Comparison of ENCODE assay signal across 8 cellular contexts in genomic region chr10:88991161-88991899, GRCh38. TPM values are rescaled to one million over a fixed set of nuclear protein-coding genes. Genes with fewer than 3 reads are reported as not detected.
DNase-seq lines count a peak whose midpoint lies in the region; ATAC-seq and TF ChIP-seq lines count a peak whose summit lies in the region.

No MANE protein-coding gene starts in this region.

- H3K4me3 ChIP-seq in PC-3 (ENCODE audit: low read length) (peak overlapping the region; percentile 81), fibroblast of mammary gland (ENCODE audit: control insufficient read depth, low read depth, low read length) (peak overlapping the region; percentile 91), stomach (peak overlapping the region; percentile 78 to 96 (median 88))

- TF ChIP-seq CTCF in PC-3 (conservative IDR thresholded peaks at IDR 0.05; ENCODE audit: low read depth, low read length) = no peak; the same call in 1 of the 2 replicates
- no peak for TF ChIP-seq CTCF in fibroblast of mammary gland (conservative IDR thresholded peaks at IDR 0.05; ENCODE audit: control insufficient read depth, insufficient read depth, low read depth, low read length)
- TF ChIP-seq CTCF in stomach (IDR thresholded peaks at IDR 0.05) = no peak

- peaks cover 0 to 3% (median 3%) of the 10 kb centered on the region in 3 donors for H3K36me3 Mint-ChIP-seq in naive thymus-derived CD8-positive, alpha-beta T cell

- H3K36me3 ChIP-seq in PC-3 (ENCODE audit: low read depth, low read length) (no peaks in the 10 kb centered on the region), stomach (no peaks in the 10 kb centered on the region)

- peak overlapping the region; percentile 96 for H2AFZ ChIP-seq in PC-3 (ENCODE audit: low read length)

- peak overlapping the region; percentile 91 to 98 (median 96) for H3K4me3 Mint-ChIP-seq in naive thymus-derived CD8-positive, alpha-beta T cell

- H3K4me1 ChIP-seq in PC-3 (ENCODE audit: insufficient read depth, low read length) (peaks cover 28% of the 10 kb centered on the region), stomach (peaks cover 9 to 77% (median 45%) of the 10 kb centered on the region in 4 donors)

- ATAC-seq in HG03025 (IDR thresholded peaks at IDR 0.05; ENCODE audit: low FRiP score, unreplicated experiment) (peak; percentile 51), PC-3 (peak; percentile 57)
- ATAC-seq in naive thymus-derived CD8-positive, alpha-beta T cell = peak; percentile 58 to 71

- H3K27ac Mint-ChIP-seq in naive thymus-derived CD8-positive, alpha-beta T cell = peak overlapping the region; percentile 82 to 95 (median 93)

- H3K4me2 ChIP-seq in PC-3 (ENCODE audit: low read length) = peak overlapping the region; percentile 84

- H3K27me3 ChIP-seq in PC-3 (ENCODE audit: low read length) (no peaks in the 10 kb centered on the region), stomach (no peaks in the 10 kb centered on the region)

- 0 out of 2 replicates have a peak, but pooled peaks cover 3% of the 10 kb centered on the region for H3K79me2 ChIP-seq in PC-3 (ENCODE audit: low read length)

- CTCF ChIA-PET in PC-3 (lab: Charles Lee) = no interaction called here

- H3K27ac ChIP-seq in PC-3 (ENCODE audit: low read length) = peak overlapping the region; percentile 21; the same call in 1 of the 2 replicates
- H3K27ac ChIP-seq in stomach = peak overlapping the region; percentile 77 to 99 (median 97)

- DNase-seq in NCI-H1417 (lab: John Stamatoyannopoulos, UW) = peak; percentile 44 to 61 (median 54)
- DNase-seq in NCI-H1417 treated with DMSO at 0.1 percent for 48 hours (lab: John Stamatoyannopoulos, UW) = no peak
- peak; percentile 61 for DNase-seq in PC-3
- DNase-seq in activated T-helper 1 cell treated with anti-CD3 and anti-CD28 coated beads, Interleukin-2, amount 50 U/mL, for 16 hours (ENCODE audit: low read depth in 1 of 2, low spot score in 1 of 2) = peak; percentile 24 to 68
- peak; percentile 81 for DNase-seq in fibroblast of mammary gland (ENCODE audit: low read depth)
- DNase-seq in naive thymus-derived CD8-positive, alpha-beta T cell = peak; percentile 22 to 66 (median 38)
- DNase-seq in stomach = peak; percentile 55

- no peak for TF ChIP-seq EP300 in stomach (IDR thresholded peaks at IDR 0.05)

- 0 to 1% (median 0%) methylated on average over 24 to 38 of the region's 38 CpGs for WGBS in stomach, 5 donors

- no peaks in the 10 kb centered on the region for H3K27me3 Mint-ChIP-seq in naive thymus-derived CD8-positive, alpha-beta T cell

- intact Hi-C loops in PC-3 (cut with micrococcal nuclease) (loop anchor here (2.0 to 5.0 kb wide), 3 partner anchors 17 to 141 kb away; partner anchors contain the start of genes ANKRD22 and STAMBPL1), stomach (cut with DNase I; ENCODE audit: low total_unique reads) (no loop called here)

- no peaks in the 10 kb centered on the region for H3F3A ChIP-seq in PC-3 (ENCODE audit: low read length, unreplicated experiment)

- H3K9me3 Mint-ChIP-seq in naive thymus-derived CD8-positive, alpha-beta T cell = peaks cover 0 to 11% (median 3%) of the 10 kb centered on the region in 9 donors

- H3K9me3 ChIP-seq in PC-3 (ENCODE audit: low read length) (no peaks in the 10 kb centered on the region), stomach (no peaks in the 10 kb centered on the region)

- POLR2A ChIA-PET in PC-3 (lab: Charles Lee; ENCODE audit: unreplicated experiment) = interaction anchor here (0.7 kb wide), 1 partner anchor 272 kb away, joined by 4 read pairs; no protein-coding TSS in a partner anchor
- POLR2A ChIA-PET in naive thymus-derived CD8-positive, alpha-beta T cell (lab: Charles Lee) = interaction anchor here (0.6 to 1.2 kb wide), 7 partner anchors 10 to 216 kb away, joined by 3 to 5 read pairs (median 3); partner anchors contain the start of gene CH25H

- no peaks in the 10 kb centered on the region for H3K9me2 ChIP-seq in PC-3 (replicated peaks; ENCODE audit: low read length)

- peaks cover 28 to 66% (median 63%) of the 10 kb centered on the region in 4 donors for H3K4me1 Mint-ChIP-seq in naive thymus-derived CD8-positive, alpha-beta T cell

- H4K20me1 ChIP-seq in PC-3 (ENCODE audit: low read length) = no peaks in the 10 kb centered on the region

- TSS peak; percentile 45 for BruUV-seq in PC-3 (replicated peaks; lab: Mats Ljungman, UMichigan)

- TF ChIP-seq POLR2A in stomach (IDR thresholded peaks at IDR 0.05) = no peak

- H3K9ac ChIP-seq in PC-3 (ENCODE audit: low read length) = peak overlapping the region; percentile 57

RNA-seq across cellular contexts. Expression of gene FAS, which starts 0.7 kb away (rescaled TPM):
- 3.5 and 4.8 TPM in 2 replicates for total RNA-seq in PC-3 (2014; rRNA removed)
- 1 to 10 TPM; 4.2 to 5.6 TPM for total RNA-seq in naive thymus-derived CD8-positive, alpha-beta T cell
- polyA plus RNA-seq in naive thymus-derived CD8-positive, alpha-beta T cell = 1 to 10 TPM; 1.2 to 9.0 (median 2.6) TPM
- 100 to 1,000 TPM in 1 of 5 donors, 10 to 100 TPM in 3, not detected in 1; 19.3 to 107 (median 46.2) TPM for total RNA-seq in stomach
- polyA plus RNA-seq in stomach = 1 to 10 TPM; 5.0 to 8.4 (median 5.6) TPM

RNA-seq across cellular contexts. Expression of gene ACTA2, which starts 38.8 kb away (rescaled TPM):
- total RNA-seq in PC-3 (2014; rRNA removed) = 2.7 TPM in 1 of 2 replicates, not detected in the other
- 1 to 10 TPM; 1.4 to 1.8 TPM for total RNA-seq in naive thymus-derived CD8-positive, alpha-beta T cell
- 1 to 10 TPM in 1 of 3 donors, under 1 TPM in 1, not detected in 1; 0.34 to 9.7 TPM for polyA plus RNA-seq in naive thymus-derived CD8-positive, alpha-beta T cell
- 1,000 to 10,000 TPM in 3 of 5 donors, 100 to 1,000 TPM in 2; 662 to 3,169 (median 1,551) TPM for total RNA-seq in stomach
- 1,000 to 10,000 TPM in 1 of 3 donors, 100 to 1,000 TPM in 2; 233 to 1,186 (median 339) TPM for polyA plus RNA-seq in stomach

Comparison
In these comparisons a context has a peak if more than half of its experiments do, and no peak if none do; other contexts are left out.
1. RNA of gene ACTA2, which starts 38.8 kb away (total RNA-seq): 662 to 3,169 TPM in stomach; 1.4 to 1.8 TPM in naive thymus-derived CD8-positive, alpha-beta T cell and 2.7 TPM in PC-3; every median in the first group is over 100 times any median in the second.
2. Peak in every context shown above with its lines, with median percentiles within 50 percentile points of each other: ATAC-seq and H3K4me3 ChIP-seq.